Comparison of ENCODE assay signal across 1 cellular context in genomic region chr14:23539209-23539866, GRCh38.
TF ChIP-seq lines count a peak whose summit lies in the region.

No MANE protein-coding gene starts in this region.

TF ChIP-seq in K562, 482 proteins besides CTCF, POLR2A, EP300 and RAD21:
- TF ChIP-seq ARNT (IDR thresholded peaks at IDR 0.05) = no peak
- peak; percentile 14; the same call in 1 of the 2 replicates for TF ChIP-seq VEZF1 (CRISPR knock-in tag; IDR thresholded peaks at IDR 0.05)
- TF ChIP-seq SMC3 (conservative IDR thresholded peaks at IDR 0.05; ENCODE audit: insufficient read depth, low read depth, low read length) = 0 out of 2 replicates have a peak, but pooled peaks have one; percentile 33
- TF ChIP-seq HNRNPK (IDR thresholded peaks at IDR 0.05; ENCODE audit: low read depth, low read length, poor library complexity, severe bottlenecking) = no peak
- 0 out of 4 replicates have a peak, but pooled peaks of 1 of the 2 experiments have one; percentile 22 for TF ChIP-seq MAZ (CRISPR knock-in tag; conservative IDR thresholded peaks at IDR 0.05 in 1 of 2, IDR thresholded peaks at IDR 0.05 in 1 of 2)
